9 cellular contexts compared by ENCODE assay signal in genomic region chr17:79019631-79020584, GRCh38. TPM values are rescaled to one million over a fixed set of nuclear protein-coding genes. Genes with fewer than 3 reads are reported as not detected.
DNase-seq lines count a peak whose midpoint lies in the region; ATAC-seq, FAIRE-seq and TF ChIP-seq lines count a peak whose summit lies in the region.
"Had no signal": no experiment of that assay in that cellular context is flagged by ENCODE, and none has a peak within 500 bp of the region (broad histone marks: within the 10 kb centered on the region; RNA-seq: fewer than 3 reads in every experiment).

No MANE protein-coding gene starts in this region.

- POLR2A ChIA-PET in HepG2 (lab: Yijun Ruan, JAX): interaction anchor here (0.8 to 1.9 kb wide), 6 partner anchors 8 to 55 kb away, joined by 3 to 8 read pairs (median 4); partner anchors contain the start of genes CANT1 and ENGASE

- BruUV-seq in HepG2 (replicated peaks; lab: Mats Ljungman, UMichigan): no TSS peak

- H3K27me3 ChIP-seq in HepG2 (ENCODE audit: control insufficient read depth in 1 of 2, insufficient read depth in 2 of 2, low read length in 2 of 2): no peaks in the 10 kb centered on the region

- no peaks in the 10 kb centered on the region for H3K9me3 Mint-ChIP-seq in central memory CD8-positive, alpha-beta T cell

- no peak overlapping the region for H3K27ac Mint-ChIP-seq in central memory CD8-positive, alpha-beta T cell (ENCODE audit: low read depth)

- no peaks in the 10 kb centered on the region for H3K79me2 ChIP-seq in HepG2 (ENCODE audit: insufficient read depth, low read length)

- peaks cover 49% of the 10 kb centered on the region for H3K27me3 Mint-ChIP-seq in central memory CD8-positive, alpha-beta T cell

- DNase-seq in DMS153 treated with DMSO at 0.1 percent for 48 hours (lab: John Stamatoyannopoulos, UW; ENCODE audit: unreplicated experiment) (peak; percentile 69), LHCN-M2 (ENCODE audit: low read depth) (peak; percentile 68), SW480 (ENCODE audit: low spot score) (peak; percentile 80), HepG2 (ENCODE audit: low spot score) (peak; percentile 79), GM19238 (ENCODE audit: insufficient read length, low spot score) (no peak)
- peak in 1 of 2 donors; percentile 21 for DNase-seq in central memory CD8-positive, alpha-beta T cell (ENCODE audit: low spot score in 2 of 2)
- peak; percentile 31 for DNase-seq in stimulated activated naive CD4-positive, alpha-beta T cell treated with Interleukin-2 at 50 U/mL for 16 hours (lab: John Stamatoyannopoulos, UW)

- peak; percentile 85 for TF ChIP-seq RAD21 in HepG2 (CRISPR knock-in tag; IDR thresholded peaks at IDR 0.05)

- TF ChIP-seq EP300 in HepG2 (IDR thresholded peaks at IDR 0.05; ENCODE audit: low read depth in 2 of 2, low read length in 2 of 2) (no peak), HepG2 (CRISPR knock-in tag; IDR thresholded peaks at IDR 0.05; ENCODE audit: borderline replicate concordance) (no peak)

- H3K4me3 Mint-ChIP-seq in central memory CD8-positive, alpha-beta T cell: no peak overlapping the region

- peaks cover 12% of the 10 kb centered on the region; the same call in 1 of the 2 replicates for H3K9me3 ChIP-seq in HepG2 (ENCODE audit: low read length)

- CTCF ChIA-PET in HepG2 (lab: Yijun Ruan, JAX; ENCODE audit: low intra/inter-chr PET ratio, low total read pairs): interaction anchor here (1.0 to 4.9 kb wide), 5 partner anchors 19 to 371 kb away, joined by 3 to 71 read pairs (median 6); no protein-coding TSS in a partner anchor

- TF ChIP-seq CTCF in HepG2 (CRISPR knock-in tag; IDR thresholded peaks at IDR 0.05): peak; percentile 76

- peaks cover 41% of the 10 kb centered on the region for H3K4me1 ChIP-seq in HepG2 (ENCODE audit: insufficient read depth, low read length)

- no peaks in the 10 kb centered on the region for H3K36me3 ChIP-seq in HepG2 (replicated peaks in 1 of 2; ENCODE audit: control insufficient read depth in 1 of 2, insufficient read depth in 2 of 2, low read length in 2 of 2)

- peaks cover 10% of the 10 kb centered on the region for H3K4me1 Mint-ChIP-seq in central memory CD8-positive, alpha-beta T cell

- intact Hi-C loops in HepG2 (cut with micrococcal nuclease; ENCODE audit: unreplicated experiment): loop anchor here (1.0 to 5.0 kb wide), 3 partner anchors 7 to 57 kb away; no protein-coding TSS in a partner anchor

- ATAC-seq in central memory CD8-positive, alpha-beta T cell (replicated peaks; ENCODE audit: extremely low read depth, poor library complexity, severe bottlenecking): peak; percentile 51
- peak; percentile 66 for ATAC-seq in HepG2
- no peak for ATAC-seq in HG03159 (IDR thresholded peaks at IDR 0.05; ENCODE audit: unreplicated experiment)

- peak; percentile 66 for FAIRE-seq in HepG2 (lab: Jason Lieb, UNC)

- H4K20me1 ChIP-seq in HepG2 (ENCODE audit: insufficient read depth, low read length): no peaks in the 10 kb centered on the region

- no peak for TF ChIP-seq POLR2A in HepG2 (IDR thresholded peaks at IDR 0.05; ENCODE audit: insufficient read depth in 1 of 2, low read depth in 2 of 2, low read length in 2 of 2)

- 21% methylated on average over 18 of the region's 19 CpGs for WGBS in HepG2 (ENCODE audit: low lambda C conversion rate)

- H3K4me3 ChIP-seq in HepG2 (replicated peaks in 1 of 3; ENCODE audit: insufficient read depth in 1 of 3, low read depth in 2 of 3, low read length in 3 of 3): peak overlapping the region in 1 of 3 experiments; percentile 1; a peak in 1 of 6 replicates

- H3K4me2 ChIP-seq in HepG2 (ENCODE audit: low read depth, low read length): peak overlapping the region; percentile 47

- H3K9ac ChIP-seq in HepG2 (ENCODE audit: insufficient read depth, low read depth, low read length): no peak overlapping the region

- H2AFZ ChIP-seq in HepG2 (ENCODE audit: low read length): no peak overlapping the region

- H3K36me3 Mint-ChIP-seq in central memory CD8-positive, alpha-beta T cell (ENCODE audit: insufficient read depth): no peaks in the 10 kb centered on the region

- H3K27ac ChIP-seq in HepG2 (ENCODE audit: extremely low read length, insufficient read depth, low read length): no peak overlapping the region

- in situ Hi-C loops in HepG2 (cut with HindIII; ENCODE audit: extremely low pct_ligation_motif_present, low pct_unique_long_range_greater_than_20kb): no loop called here

RNA-seq across cellular contexts. Expression of gene C1QTNF1, which starts 4.1 kb away (rescaled TPM):
- total RNA-seq in LHCN-M2 (2014; rRNA removed) (5.7 and 6.7 TPM in 2 replicates), HepG2 (2016; rRNA removed; fragmentation: Illumina TruSeq; extraction: Trizol) (0.18 and 0.36 TPM in 2 replicates)
- 3.9 TPM for polyA plus RNA-seq in LHCN-M2 (2012)
- 0.30 TPM in 1 of 2 replicates, not detected in the other for total RNA-seq in HepG2 (2016; cell fraction: cytosol; rRNA removed; fragmentation: Illumina TruSeq; extraction: Trizol; ENCODE audit: low read depth)
- 0.10 and 0.58 TPM in 2 replicates for total RNA-seq in HepG2 (2016; cell fraction: insoluble cytoplasmic fraction; rRNA removed; fragmentation: Illumina TruSeq; extraction: Trizol)
- total RNA-seq in HepG2 (2016; cell fraction: membrane; rRNA removed; fragmentation: Illumina TruSeq; extraction: Trizol): 0.06 and 0.31 TPM in 2 replicates
- 0.56 and 0.90 TPM in 2 replicates for total RNA-seq in HepG2 (2016; cell fraction: nucleus; rRNA removed; fragmentation: Illumina TruSeq; extraction: Trizol)
- 0.86 and 2.1 TPM in 2 replicates for polyA plus RNA-seq in HepG2 (2011; rRNA removed)
- polyA plus RNA-seq in HepG2 (2011; cell fraction: cytosol; rRNA removed): 0.94 and 1.2 TPM in 2 replicates
- 1.4 TPM in 2 replicates for polyA plus RNA-seq in HepG2 (2011; cell fraction: nucleus; rRNA removed)
- 1.0 and 1.5 TPM in 2 replicates for polyA plus RNA-seq in HepG2 (2012)
- 0.08 TPM in 1 of 2 replicates, not detected in the other for polyA plus RNA-seq in HepG2 (2016; cell fraction: cytosol; fragmentation: Illumina TruSeq; extraction: Trizol; ENCODE audit: low read depth)
- polyA plus RNA-seq in HepG2 (2016; cell fraction: insoluble cytoplasmic fraction; fragmentation: Illumina TruSeq; extraction: Trizol; ENCODE audit: low read depth): 0.12 and 0.25 TPM in 2 replicates
- 0.09 and 0.17 TPM in 2 replicates for polyA plus RNA-seq in HepG2 (2016; cell fraction: membrane; fragmentation: Illumina TruSeq; extraction: Trizol; ENCODE audit: low read depth)
- polyA plus RNA-seq in HepG2 (2016; cell fraction: nucleus; fragmentation: Illumina TruSeq; extraction: Trizol; ENCODE audit: insufficient read depth, low read depth): 0.45 and 0.55 TPM in 2 replicates
- polyA minus RNA-seq in HepG2 (2011; rRNA and poly(A)+ RNA removed; ENCODE audit: low replicate concordance): 2.2 TPM in 1 of 2 replicates, not detected in the other
- polyA minus RNA-seq in HepG2 (2011; cell fraction: cytosol; rRNA and poly(A)+ RNA removed): 0.59 and 0.70 TPM in 2 replicates
- 1.6 and 2.2 TPM in 2 replicates for polyA minus RNA-seq in HepG2 (2011; cell fraction: nucleus; rRNA and poly(A)+ RNA removed)
- total RNA-seq: T-helper 1 cell treated with Interleukin-12 subunit alpha and Interleukin-12 subunit beta and Interleukin-4 antibody, amounts not matched to agents 30 ng/mL and 1 ng/mL, for 36 hours had no signal

RNA-seq across cellular contexts. Expression of gene CANT1, which starts 10.3 kb away (rescaled TPM):
- total RNA-seq in LHCN-M2 (2014; rRNA removed) (75.5 and 77.2 TPM in 2 replicates), HepG2 (2016; rRNA removed; fragmentation: Illumina TruSeq; extraction: Trizol) (24.9 and 34.1 TPM in 2 replicates)
- 44.8 TPM for polyA plus RNA-seq in LHCN-M2 (2012)
- 4.7 and 7.2 TPM in 2 replicates for total RNA-seq in HepG2 (2016; cell fraction: cytosol; rRNA removed; fragmentation: Illumina TruSeq; extraction: Trizol; ENCODE audit: low read depth)
- 22.7 and 35.6 TPM in 2 replicates for total RNA-seq in HepG2 (2016; cell fraction: insoluble cytoplasmic fraction; rRNA removed; fragmentation: Illumina TruSeq; extraction: Trizol)
- 18.3 and 22.7 TPM in 2 replicates for total RNA-seq in HepG2 (2016; cell fraction: membrane; rRNA removed; fragmentation: Illumina TruSeq; extraction: Trizol)
- 34.4 and 36.1 TPM in 2 replicates for total RNA-seq in HepG2 (2016; cell fraction: nucleus; rRNA removed; fragmentation: Illumina TruSeq; extraction: Trizol)
- polyA plus RNA-seq in HepG2 (2011; rRNA removed): 42.1 and 42.6 TPM in 2 replicates
- polyA plus RNA-seq in HepG2 (2011; cell fraction: cytosol; rRNA removed): 32.0 and 42.2 TPM in 2 replicates
- 39.8 and 43.1 TPM in 2 replicates for polyA plus RNA-seq in HepG2 (2011; cell fraction: nucleus; rRNA removed)
- polyA plus RNA-seq in HepG2 (2012): 25.0 and 32.7 TPM in 2 replicates
- 5.6 TPM in 2 replicates for polyA plus RNA-seq in HepG2 (2016; cell fraction: cytosol; fragmentation: Illumina TruSeq; extraction: Trizol; ENCODE audit: low read depth)
- 23.0 and 24.4 TPM in 2 replicates for polyA plus RNA-seq in HepG2 (2016; cell fraction: insoluble cytoplasmic fraction; fragmentation: Illumina TruSeq; extraction: Trizol; ENCODE audit: low read depth)
- 13.8 and 16.2 TPM in 2 replicates for polyA plus RNA-seq in HepG2 (2016; cell fraction: membrane; fragmentation: Illumina TruSeq; extraction: Trizol; ENCODE audit: low read depth)
- 44.9 and 45.4 TPM in 2 replicates for polyA plus RNA-seq in HepG2 (2016; cell fraction: nucleus; fragmentation: Illumina TruSeq; extraction: Trizol; ENCODE audit: insufficient read depth, low read depth)
- 46.8 and 73.3 TPM in 2 replicates for polyA minus RNA-seq in HepG2 (2011; rRNA and poly(A)+ RNA removed; ENCODE audit: low replicate concordance)
- polyA minus RNA-seq in HepG2 (2011; cell fraction: cytosol; rRNA and poly(A)+ RNA removed): 34.5 and 40.3 TPM in 2 replicates
- 27.8 and 31.3 TPM in 2 replicates for polyA minus RNA-seq in HepG2 (2011; cell fraction: nucleus; rRNA and poly(A)+ RNA removed)

RNA-seq across cellular contexts. Expression of gene LGALS3BP, which starts 40.2 kb away (rescaled TPM):
- total RNA-seq in LHCN-M2 (2014; rRNA removed): 331 and 403 TPM in 2 replicates
- polyA plus RNA-seq in LHCN-M2 (2012): 205 TPM
- total RNA-seq in HepG2 (2016; rRNA removed; fragmentation: Illumina TruSeq; extraction: Trizol): 116 and 332 TPM in 2 replicates
- 62.3 and 63.4 TPM in 2 replicates for total RNA-seq in HepG2 (2016; cell fraction: cytosol; rRNA removed; fragmentation: Illumina TruSeq; extraction: Trizol; ENCODE audit: low read depth)
- 116 and 342 TPM in 2 replicates for total RNA-seq in HepG2 (2016; cell fraction: insoluble cytoplasmic fraction; rRNA removed; fragmentation: Illumina TruSeq; extraction: Trizol)
- 57.6 and 60.1 TPM in 2 replicates for total RNA-seq in HepG2 (2016; cell fraction: membrane; rRNA removed; fragmentation: Illumina TruSeq; extraction: Trizol)
- total RNA-seq in HepG2 (2016; cell fraction: nucleus; rRNA removed; fragmentation: Illumina TruSeq; extraction: Trizol): 311 and 384 TPM in 2 replicates
- polyA plus RNA-seq in HepG2 (2011; rRNA removed): 137 and 185 TPM in 2 replicates
- polyA plus RNA-seq in HepG2 (2011; cell fraction: cytosol; rRNA removed): 89.4 and 111 TPM in 2 replicates
- 667 and 704 TPM in 2 replicates for polyA plus RNA-seq in HepG2 (2011; cell fraction: nucleus; rRNA removed)
- polyA plus RNA-seq in HepG2 (2012): 341 and 458 TPM in 2 replicates
- polyA plus RNA-seq in HepG2 (2016; cell fraction: cytosol; fragmentation: Illumina TruSeq; extraction: Trizol; ENCODE audit: low read depth): 36.8 and 37.2 TPM in 2 replicates
- polyA plus RNA-seq in HepG2 (2016; cell fraction: insoluble cytoplasmic fraction; fragmentation: Illumina TruSeq; extraction: Trizol; ENCODE audit: low read depth): 103 and 140 TPM in 2 replicates
- polyA plus RNA-seq in HepG2 (2016; cell fraction: membrane; fragmentation: Illumina TruSeq; extraction: Trizol; ENCODE audit: low read depth): 41.5 and 48.5 TPM in 2 replicates
- polyA plus RNA-seq in HepG2 (2016; cell fraction: nucleus; fragmentation: Illumina TruSeq; extraction: Trizol; ENCODE audit: insufficient read depth, low read depth): 669 and 711 TPM in 2 replicates
- 165 and 565 TPM in 2 replicates for polyA minus RNA-seq in HepG2 (2011; rRNA and poly(A)+ RNA removed; ENCODE audit: low replicate concordance)
- polyA minus RNA-seq in HepG2 (2011; cell fraction: cytosol; rRNA and poly(A)+ RNA removed): 316 and 377 TPM in 2 replicates
- polyA minus RNA-seq in HepG2 (2011; cell fraction: nucleus; rRNA and poly(A)+ RNA removed): 112 and 148 TPM in 2 replicates

RNA-seq across cellular contexts. Expression of gene ENGASE, which starts 54.7 kb away (rescaled TPM):
- total RNA-seq in LHCN-M2 (2014; rRNA removed) (7.6 and 11.7 TPM in 2 replicates), HepG2 (2016; rRNA removed; fragmentation: Illumina TruSeq; extraction: Trizol) (2.8 and 10.6 TPM in 2 replicates)
- 4.6 TPM for polyA plus RNA-seq in LHCN-M2 (2012)
- total RNA-seq in HepG2 (2016; cell fraction: cytosol; rRNA removed; fragmentation: Illumina TruSeq; extraction: Trizol; ENCODE audit: low read depth): 10.9 and 11.3 TPM in 2 replicates
- total RNA-seq in HepG2 (2016; cell fraction: insoluble cytoplasmic fraction; rRNA removed; fragmentation: Illumina TruSeq; extraction: Trizol): 2.1 and 11.0 TPM in 2 replicates
- total RNA-seq in HepG2 (2016; cell fraction: membrane; rRNA removed; fragmentation: Illumina TruSeq; extraction: Trizol): 4.0 and 4.4 TPM in 2 replicates
- 17.7 and 21.9 TPM in 2 replicates for total RNA-seq in HepG2 (2016; cell fraction: nucleus; rRNA removed; fragmentation: Illumina TruSeq; extraction: Trizol)
- 18.1 and 30.3 TPM in 2 replicates for polyA plus RNA-seq in HepG2 (2011; rRNA removed)
- polyA plus RNA-seq in HepG2 (2011; cell fraction: cytosol; rRNA removed): 4.4 and 5.4 TPM in 2 replicates
- 327 and 364 TPM in 2 replicates for polyA plus RNA-seq in HepG2 (2011; cell fraction: nucleus; rRNA removed)
- polyA plus RNA-seq in HepG2 (2012): 25.6 and 35.5 TPM in 2 replicates
- 0.50 and 0.71 TPM in 2 replicates for polyA plus RNA-seq in HepG2 (2016; cell fraction: cytosol; fragmentation: Illumina TruSeq; extraction: Trizol; ENCODE audit: low read depth)
- 3.3 and 4.0 TPM in 2 replicates for polyA plus RNA-seq in HepG2 (2016; cell fraction: insoluble cytoplasmic fraction; fragmentation: Illumina TruSeq; extraction: Trizol; ENCODE audit: low read depth)
- 1.3 and 1.4 TPM in 2 replicates for polyA plus RNA-seq in HepG2 (2016; cell fraction: membrane; fragmentation: Illumina TruSeq; extraction: Trizol; ENCODE audit: low read depth)
- 64.3 and 73.5 TPM in 2 replicates for polyA plus RNA-seq in HepG2 (2016; cell fraction: nucleus; fragmentation: Illumina TruSeq; extraction: Trizol; ENCODE audit: insufficient read depth, low read depth)
- polyA minus RNA-seq in HepG2 (2011; rRNA and poly(A)+ RNA removed; ENCODE audit: low replicate concordance): 27.1 and 30.9 TPM in 2 replicates
- polyA minus RNA-seq in HepG2 (2011; cell fraction: cytosol; rRNA and poly(A)+ RNA removed): 4.3 and 5.1 TPM in 2 replicates
- 56.1 and 79.6 TPM in 2 replicates for polyA minus RNA-seq in HepG2 (2011; cell fraction: nucleus; rRNA and poly(A)+ RNA removed)
